23 cellular contexts compared by ENCODE assay signal in the genomic region with DNA sequence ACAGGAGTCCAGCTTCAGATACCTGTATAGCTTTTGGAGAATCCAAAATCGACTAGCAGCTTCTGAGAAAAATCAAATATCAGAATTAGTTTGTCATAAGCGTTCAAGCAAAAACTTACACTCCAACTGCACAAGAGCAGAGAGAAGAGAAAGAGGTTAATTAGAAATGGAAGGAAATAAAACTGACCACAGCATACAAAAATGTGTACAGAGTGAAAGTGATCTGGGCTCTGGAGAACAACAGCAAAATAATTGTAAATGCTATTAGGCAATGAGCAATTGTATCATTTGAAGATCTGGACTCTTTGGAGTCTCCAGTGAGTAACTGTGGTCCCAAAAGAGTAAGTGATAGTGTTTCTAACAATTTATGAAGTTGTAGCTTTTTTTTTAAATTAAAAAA.
"Had no signal": no experiment of that assay in that cellular context is flagged by ENCODE, and none has a peak within 500 bp of the region (broad histone marks: within the 10 kb centered on the region; RNA-seq: fewer than 3 reads in every experiment).

No MANE protein-coding gene starts in this region.

- H3K36me3 Mint-ChIP-seq: immature natural killer cell; naive thymus-derived CD8-positive, alpha-beta T cell; stimulated activated memory B cell treated with anti-CD40 and anti-IgM and Interleukin-4, amounts not matched to agents 10 μg/mL and 1 μg/mL and 100 μg/mL, for 72 hours; type B pancreatic cell had no signal

- FAIRE-seq: frontal cortex, keratinocyte had no signal

- H3K9me3 Mint-ChIP-seq: stimulated activated memory B cell treated with anti-CD40 and anti-IgM and Interleukin-4, amounts not matched to agents 10 μg/mL and 1 μg/mL and 100 μg/mL, for 72 hours; type B pancreatic cell had no signal

- H3K4me1 ChIP-seq: lower lobe of right lung, psoas muscle, sigmoid colon, testis, tibial artery had no signal

- H3K27me3 Mint-ChIP-seq: naive thymus-derived CD8-positive, alpha-beta T cell; stimulated activated memory B cell treated with anti-CD40 and anti-IgM and Interleukin-4, amounts not matched to agents 10 μg/mL and 1 μg/mL and 100 μg/mL, for 72 hours; type B pancreatic cell had no signal

- DNase-seq: dorsolateral prefrontal cortex; effector CD4-positive, alpha-beta T cell; hypothalamus; immature natural killer cell; left ventricle myocardium superior; lower lobe of right lung; naive thymus-derived CD8-positive, alpha-beta T cell; occipital lobe; ovary; posterior cingulate gyrus; psoas muscle; right cardiac atrium; sigmoid colon; stimulated activated CD4-positive, alpha-beta T cell treated with anti-CD3 and anti-CD28 coated beads, Interleukin-2, amount 100 ng/mL, for 24 hours; stimulated activated CD4-positive, alpha-beta T cell treated with anti-CD3 and anti-CD28 coated beads, Interleukin-4, amount 100 ng/mL, for 24 hours; stimulated activated naive CD8-positive, alpha-beta T cell treated with anti-CD3 and anti-CD28 coated beads, Interleukin-15, Interleukin-2, amounts not matched to agents 100 U/mL and 50 U/mL, for 24 hours; substantia nigra; testis; tibial artery had no signal

- H3K9me3 ChIP-seq: lower lobe of right lung, ovary, psoas muscle, sigmoid colon, testis, tibial artery had no signal

- H3K4me3 Mint-ChIP-seq: immature natural killer cell; naive thymus-derived CD8-positive, alpha-beta T cell; stimulated activated memory B cell treated with anti-CD40 and anti-IgM and Interleukin-4, amounts not matched to agents 10 μg/mL and 1 μg/mL and 100 μg/mL, for 72 hours; type B pancreatic cell had no signal

- H3K27me3 ChIP-seq: dorsolateral prefrontal cortex, ovary, sigmoid colon, testis, tibial artery had no signal

- H3K27ac Mint-ChIP-seq: immature natural killer cell; naive thymus-derived CD8-positive, alpha-beta T cell; stimulated activated memory B cell treated with anti-CD40 and anti-IgM and Interleukin-4, amounts not matched to agents 10 μg/mL and 1 μg/mL and 100 μg/mL, for 72 hours; type B pancreatic cell had no signal

- H3K27ac ChIP-seq: dorsolateral prefrontal cortex, lower lobe of right lung, ovary, psoas muscle, sigmoid colon, testis, tibial artery had no signal

- ATAC-seq: left ventricle myocardium superior; lower lobe of right lung; naive thymus-derived CD8-positive, alpha-beta T cell; psoas muscle; right cardiac atrium; stimulated activated memory B cell treated with anti-CD40 and anti-IgM and Interleukin-4, amounts not matched to agents 10 μg/mL and 1 μg/mL and 100 μg/mL, for 72 hours; stimulated activated naive CD8-positive, alpha-beta T cell treated with anti-CD3 and anti-CD28 coated beads, Interleukin-15, Interleukin-2, amounts not matched to agents 100 U/mL and 50 U/mL, for 24 hours had no signal

- H3K4me1 Mint-ChIP-seq: immature natural killer cell; naive thymus-derived CD8-positive, alpha-beta T cell; stimulated activated memory B cell treated with anti-CD40 and anti-IgM and Interleukin-4, amounts not matched to agents 10 μg/mL and 1 μg/mL and 100 μg/mL, for 72 hours had no signal

- H3K4me3 ChIP-seq: dorsolateral prefrontal cortex, lower lobe of right lung, ovary, psoas muscle, sigmoid colon, testis, tibial artery had no signal

- H3K36me3 ChIP-seq: lower lobe of right lung, ovary, sigmoid colon, tibial artery had no signal
